Comparison of ENCODE assay signal across 2 cellular contexts in genomic region chr6:151294561-151295101, GRCh38.
TF ChIP-seq lines count a peak whose summit lies in the region.

No MANE protein-coding gene starts in this region.

TF ChIP-seq in SK-N-SH treated with all-trans-retinoic acid at 6 μM for 48 hours, 23 proteins besides CTCF, POLR2A, EP300 and RAD21 (continued from another document):
- TF ChIP-seq BACH2 (CRISPR knock-in tag; IDR thresholded peaks at IDR 0.05; ENCODE audit: borderline replicate concordance) (no peak), POU6F1 (CRISPR knock-in tag; IDR thresholded peaks at IDR 0.05; ENCODE audit: borderline replicate concordance, low read depth) (no peak), TCF4 (CRISPR knock-in tag; IDR thresholded peaks at IDR 0.05; ENCODE audit: borderline replicate concordance) (no peak)
- TF ChIP-seq, protein P1, sequence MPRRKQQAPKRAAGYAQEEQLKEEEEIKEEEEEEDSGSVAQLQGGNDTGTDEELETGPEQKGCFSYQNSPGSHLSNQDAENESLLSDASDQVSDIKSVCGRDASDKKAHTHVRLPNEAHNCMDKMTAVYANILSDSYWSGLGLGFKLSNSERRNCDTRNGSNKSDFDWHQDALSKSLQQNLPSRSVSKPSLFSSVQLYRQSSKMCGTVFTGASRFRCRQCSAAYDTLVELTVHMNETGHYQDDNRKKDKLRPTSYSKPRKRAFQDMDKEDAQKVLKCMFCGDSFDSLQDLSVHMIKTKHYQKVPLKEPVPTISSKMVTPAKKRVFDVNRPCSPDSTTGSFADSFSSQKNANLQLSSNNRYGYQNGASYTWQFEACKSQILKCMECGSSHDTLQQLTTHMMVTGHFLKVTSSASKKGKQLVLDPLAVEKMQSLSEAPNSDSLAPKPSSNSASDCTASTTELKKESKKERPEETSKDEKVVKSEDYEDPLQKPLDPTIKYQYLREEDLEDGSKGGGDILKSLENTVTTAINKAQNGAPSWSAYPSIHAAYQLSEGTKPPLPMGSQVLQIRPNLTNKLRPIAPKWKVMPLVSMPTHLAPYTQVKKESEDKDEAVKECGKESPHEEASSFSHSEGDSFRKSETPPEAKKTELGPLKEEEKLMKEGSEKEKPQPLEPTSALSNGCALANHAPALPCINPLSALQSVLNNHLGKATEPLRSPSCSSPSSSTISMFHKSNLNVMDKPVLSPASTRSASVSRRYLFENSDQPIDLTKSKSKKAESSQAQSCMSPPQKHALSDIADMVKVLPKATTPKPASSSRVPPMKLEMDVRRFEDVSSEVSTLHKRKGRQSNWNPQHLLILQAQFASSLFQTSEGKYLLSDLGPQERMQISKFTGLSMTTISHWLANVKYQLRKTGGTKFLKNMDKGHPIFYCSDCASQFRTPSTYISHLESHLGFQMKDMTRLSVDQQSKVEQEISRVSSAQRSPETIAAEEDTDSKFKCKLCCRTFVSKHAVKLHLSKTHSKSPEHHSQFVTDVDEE (CRISPR knock-in tag; IDR thresholded peaks at IDR 0.05): no peak

TF ChIP-seq in SK-N-SH, 30 proteins besides CTCF, POLR2A, EP300 and RAD21:
- TF ChIP-seq RFX5 (IDR thresholded peaks at IDR 0.05; ENCODE audit: low read length) (no peak), CHD2 (IDR thresholded peaks at IDR 0.05; ENCODE audit: low read length, partially characterized antibody) (no peak), YY1 (IDR thresholded peaks at IDR 0.05; ENCODE audit: low read depth) (no peak), GABPA (IDR thresholded peaks at IDR 0.05; ENCODE audit: low read depth) (no peak), MXI1 (IDR thresholded peaks at IDR 0.05; ENCODE audit: low read depth, low read length) (no peak), TAF1 (IDR thresholded peaks at IDR 0.05; ENCODE audit: borderline replicate concordance, low read depth, low read length) (no peak), FOSL2 (IDR thresholded peaks at IDR 0.05; ENCODE audit: borderline replicate concordance, low read depth) (no peak), TCF12 (IDR thresholded peaks at IDR 0.05) (no peak), EZH2phosphoT487 (IDR thresholded peaks at IDR 0.05; ENCODE audit: borderline replicate concordance, low read depth) (no peak), NRF1 (IDR thresholded peaks at IDR 0.05; ENCODE audit: low read depth, low read length) (no peak), NFIC (IDR thresholded peaks at IDR 0.05; ENCODE audit: borderline replicate concordance) (no peak), FOXM1 (IDR thresholded peaks at IDR 0.05; ENCODE audit: low read depth) (no peak), PBX3 (IDR thresholded peaks at IDR 0.05) (no peak), USF1 (IDR thresholded peaks at IDR 0.05; ENCODE audit: borderline replicate concordance, low read depth) (no peak), JUND (IDR thresholded peaks at IDR 0.05) (no peak), SIN3A (IDR thresholded peaks at IDR 0.05; ENCODE audit: borderline replicate concordance, low read depth, low read length) (no peak), ELF1 (IDR thresholded peaks at IDR 0.05) (no peak)
- TF ChIP-seq, protein P2, sequence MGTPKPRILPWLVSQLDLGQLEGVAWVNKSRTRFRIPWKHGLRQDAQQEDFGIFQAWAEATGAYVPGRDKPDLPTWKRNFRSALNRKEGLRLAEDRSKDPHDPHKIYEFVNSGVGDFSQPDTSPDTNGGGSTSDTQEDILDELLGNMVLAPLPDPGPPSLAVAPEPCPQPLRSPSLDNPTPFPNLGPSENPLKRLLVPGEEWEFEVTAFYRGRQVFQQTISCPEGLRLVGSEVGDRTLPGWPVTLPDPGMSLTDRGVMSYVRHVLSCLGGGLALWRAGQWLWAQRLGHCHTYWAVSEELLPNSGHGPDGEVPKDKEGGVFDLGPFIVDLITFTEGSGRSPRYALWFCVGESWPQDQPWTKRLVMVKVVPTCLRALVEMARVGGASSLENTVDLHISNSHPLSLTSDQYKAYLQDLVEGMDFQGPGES (IDR thresholded peaks at IDR 0.05; ENCODE audit: low read depth, low read length): no peak
- TF ChIP-seq, protein P3, sequence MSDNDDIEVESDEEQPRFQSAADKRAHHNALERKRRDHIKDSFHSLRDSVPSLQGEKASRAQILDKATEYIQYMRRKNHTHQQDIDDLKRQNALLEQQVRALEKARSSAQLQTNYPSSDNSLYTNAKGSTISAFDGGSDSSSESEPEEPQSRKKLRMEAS (IDR thresholded peaks at IDR 0.05; ENCODE audit: low read depth): no peak
- TF ChIP-seq, protein P4, sequence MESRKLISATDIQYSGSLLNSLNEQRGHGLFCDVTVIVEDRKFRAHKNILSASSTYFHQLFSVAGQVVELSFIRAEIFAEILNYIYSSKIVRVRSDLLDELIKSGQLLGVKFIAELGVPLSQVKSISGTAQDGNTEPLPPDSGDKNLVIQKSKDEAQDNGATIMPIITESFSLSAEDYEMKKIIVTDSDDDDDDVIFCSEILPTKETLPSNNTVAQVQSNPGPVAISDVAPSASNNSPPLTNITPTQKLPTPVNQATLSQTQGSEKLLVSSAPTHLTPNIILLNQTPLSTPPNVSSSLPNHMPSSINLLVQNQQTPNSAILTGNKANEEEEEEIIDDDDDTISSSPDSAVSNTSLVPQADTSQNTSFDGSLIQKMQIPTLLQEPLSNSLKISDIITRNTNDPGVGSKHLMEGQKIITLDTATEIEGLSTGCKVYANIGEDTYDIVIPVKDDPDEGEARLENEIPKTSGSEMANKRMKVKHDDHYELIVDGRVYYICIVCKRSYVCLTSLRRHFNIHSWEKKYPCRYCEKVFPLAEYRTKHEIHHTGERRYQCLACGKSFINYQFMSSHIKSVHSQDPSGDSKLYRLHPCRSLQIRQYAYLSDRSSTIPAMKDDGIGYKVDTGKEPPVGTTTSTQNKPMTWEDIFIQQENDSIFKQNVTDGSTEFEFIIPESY (IDR thresholded peaks at IDR 0.05; ENCODE audit: borderline replicate concordance, low read depth): no peak
